Comparison of ENCODE assay signal across 16 cellular contexts in the genomic region with DNA sequence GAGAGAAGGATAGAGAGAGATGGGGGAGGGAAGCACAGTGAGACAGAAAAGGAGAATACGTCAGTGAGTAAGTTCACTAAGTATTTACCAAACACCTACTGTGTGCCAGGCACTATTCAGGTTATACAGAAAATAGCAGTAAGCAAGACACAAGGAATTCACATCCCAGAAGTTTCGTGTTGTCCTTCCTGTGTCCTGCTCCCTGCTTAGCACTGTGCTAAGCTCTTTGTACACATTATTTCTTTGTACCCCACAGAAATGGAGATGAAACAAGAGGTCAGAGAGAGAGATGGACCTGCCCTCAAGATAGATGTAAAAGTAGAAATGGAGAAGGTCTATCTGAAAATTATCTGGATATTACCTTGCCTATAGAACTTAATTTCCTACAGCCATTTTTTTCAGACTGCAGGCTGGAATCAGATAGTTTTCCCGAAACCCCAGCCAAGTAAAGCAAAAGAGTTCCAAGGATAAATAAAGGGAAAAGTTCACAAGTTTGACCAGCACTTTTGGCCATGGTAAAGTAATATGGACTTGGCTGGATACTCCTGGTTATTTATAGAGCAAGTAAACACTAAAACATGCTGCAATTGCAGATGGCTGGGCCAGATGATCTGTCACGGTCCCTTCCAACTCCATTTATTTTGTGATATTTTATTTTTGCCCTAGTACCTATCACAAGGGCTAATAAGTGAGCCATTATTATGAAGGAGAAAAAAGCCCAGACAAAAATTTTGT.
DNase-seq lines count a peak whose midpoint lies in the region; ATAC-seq and TF ChIP-seq lines count a peak whose summit lies in the region.
"Had no signal": no experiment of that assay in that cellular context is flagged by ENCODE, and none has a peak within 500 bp of the region (broad histone marks: within the 10 kb centered on the region; RNA-seq: fewer than 3 reads in every experiment).

No MANE protein-coding gene starts in this region.

- no peaks in the 10 kb centered on the region for H3K36me3 ChIP-seq in OCI-LY3 (replicated peaks; ENCODE audit: low read depth, low read length)
- no peaks in the 10 kb centered on the region for H3K36me3 ChIP-seq in fibroblast of lung (ENCODE audit: control insufficient read depth, insufficient read depth, low read length)
- H3K36me3 ChIP-seq in left lung: no peaks in the 10 kb centered on the region
- H3K36me3 ChIP-seq: SJCRH30 had no signal

- no peaks in the 10 kb centered on the region for H3K27me3 ChIP-seq in OCI-LY3 (ENCODE audit: low read depth, low read length)
- no peaks in the 10 kb centered on the region for H3K27me3 ChIP-seq in fibroblast of lung (ENCODE audit: control insufficient read depth, insufficient read depth, low read length)
- H3K27me3 ChIP-seq in left lung: no peaks in the 10 kb centered on the region
- H3K27me3 ChIP-seq: SJCRH30 had no signal

- H3K27ac ChIP-seq in OCI-LY3 (ENCODE audit: low read length) (no peak overlapping the region), fibroblast of lung (ENCODE audit: insufficient read depth, low read length) (no peak overlapping the region), left lung (no peak overlapping the region)
- H3K27ac ChIP-seq: SJCRH30 had no signal

- peak; percentile 77 to 86 for DNase-seq in fibroblast of lung (ENCODE audit: low read depth in 2 of 2)
- DNase-seq in left lung: no peak
- peak; percentile 63 for DNase-seq in stromal cell of bone marrow (ENCODE audit: low read depth)
- no peak for DNase-seq in ureter (ENCODE audit: low spot score)
- no peak for DNase-seq in HCEC 1CT
- no peak for DNase-seq in cerebellar nuclear complex (lab: John Stamatoyannopoulos, UW)
- DNase-seq in GDM1 (lab: John Stamatoyannopoulos, UW): no peak
- DNase-seq: activated CD4-positive, CD25-positive, alpha-beta regulatory T cell; activated naive CD8-positive, alpha-beta T cell treated with anti-CD3 and anti-CD28 coated beads, Interleukin-2, amount 50 U/mL, for 24 hours; Calu3; NCI-H2081 treated with DMSO at 0.1 percent for 48 hours; NCI-H510A treated with DMSO at 0.1 percent for 48 hours; stimulated activated CD4-positive, alpha-beta T cell treated with anti-CD3 and anti-CD28 coated beads, Interleukin-2, amount 100 ng/mL, for 48 hours; substantia nigra had no signal

- H3K9me3 ChIP-seq in OCI-LY3 (ENCODE audit: insufficient read depth, low read length): peaks cover 3% of the 10 kb centered on the region; the same call in 1 of the 2 replicates
- H3K9me3 ChIP-seq in fibroblast of lung (ENCODE audit: control insufficient read depth, insufficient read depth, low read depth, low read length): no peaks in the 10 kb centered on the region
- no peaks in the 10 kb centered on the region for H3K9me3 ChIP-seq in left lung
- H3K9me3 ChIP-seq: SJCRH30 had no signal

- H4K20me1 ChIP-seq in OCI-LY3 (ENCODE audit: insufficient read depth, low read length): no peaks in the 10 kb centered on the region
- H4K20me1 ChIP-seq in fibroblast of lung (ENCODE audit: control insufficient read depth, extremely low read depth, insufficient read depth, low read length): no peaks in the 10 kb centered on the region

- intact Hi-C loops in left lung (cut with DNase I): no loop called here

- peaks cover 36% of the 10 kb centered on the region for H3K4me1 ChIP-seq in OCI-LY3 (ENCODE audit: low read length)
- no peaks in the 10 kb centered on the region for H3K4me1 ChIP-seq in fibroblast of lung (ENCODE audit: control insufficient read depth, extremely low read depth, insufficient read depth, low read length)
- no peaks in the 10 kb centered on the region for H3K4me1 ChIP-seq in left lung

- H3K4me2 ChIP-seq in OCI-LY3 (ENCODE audit: low read length) (no peak overlapping the region), fibroblast of lung (ENCODE audit: extremely low read depth, insufficient read depth, low read length) (no peak overlapping the region)

- 0 out of 2 replicates have a peak overlapping the region, but pooled peaks have one; percentile 8 for H2AFZ ChIP-seq in OCI-LY3 (ENCODE audit: low read depth, low read length)
- no peak overlapping the region for H2AFZ ChIP-seq in fibroblast of lung (ENCODE audit: low read length)

- H3K79me2 ChIP-seq in OCI-LY3 (ENCODE audit: low read length) (no peaks in the 10 kb centered on the region), fibroblast of lung (ENCODE audit: control insufficient read depth, insufficient read depth, low read length) (no peaks in the 10 kb centered on the region)

- no peak for TF ChIP-seq CTCF in OCI-LY3 (IDR thresholded peaks at IDR 0.05; ENCODE audit: low read depth, low read length)
- no peak for TF ChIP-seq CTCF in fibroblast of lung (conservative IDR thresholded peaks at IDR 0.05 in 1 of 2, IDR thresholded peaks at IDR 0.05 in 1 of 2; ENCODE audit: low read depth in 1 of 2, low read length in 2 of 2)
- no peak for TF ChIP-seq CTCF in left lung (IDR thresholded peaks at IDR 0.05)

- H3K4me3 ChIP-seq in OCI-LY3 (ENCODE audit: low read length) (no peak overlapping the region), fibroblast of lung (replicated peaks in 1 of 4; ENCODE audit: control extremely low read depth in 1 of 4, insufficient read depth in 1 of 4, low read depth in 3 of 4, low read length in 4 of 4) (no peak overlapping the region), left lung (no peak overlapping the region)
- H3K4me3 ChIP-seq: SJCRH30 had no signal

- H3K9ac ChIP-seq in OCI-LY3 (ENCODE audit: low read length) (no peak overlapping the region), fibroblast of lung (ENCODE audit: insufficient read depth, low read length) (no peak overlapping the region)

- ATAC-seq in left lung: peak; percentile 33
- ATAC-seq: activated naive CD8-positive, alpha-beta T cell treated with anti-CD3 and anti-CD28 coated beads, Interleukin-2, amount 50 U/mL, for 24 hours had no signal

Comparison
In these comparisons a context has a peak if more than half of its experiments do, and no peak if none do; other contexts are left out.
1. DNase-seq: peak in fibroblast of lung (2 of 2) and stromal cell of bone marrow (single experiment); none in left lung (0 of 2), ureter (single experiment), HCEC 1CT (single experiment), cerebellar nuclear complex (0 of 2) and GDM1 (single experiment).